20 cellular contexts compared by ENCODE assay signal in the genomic region with DNA sequence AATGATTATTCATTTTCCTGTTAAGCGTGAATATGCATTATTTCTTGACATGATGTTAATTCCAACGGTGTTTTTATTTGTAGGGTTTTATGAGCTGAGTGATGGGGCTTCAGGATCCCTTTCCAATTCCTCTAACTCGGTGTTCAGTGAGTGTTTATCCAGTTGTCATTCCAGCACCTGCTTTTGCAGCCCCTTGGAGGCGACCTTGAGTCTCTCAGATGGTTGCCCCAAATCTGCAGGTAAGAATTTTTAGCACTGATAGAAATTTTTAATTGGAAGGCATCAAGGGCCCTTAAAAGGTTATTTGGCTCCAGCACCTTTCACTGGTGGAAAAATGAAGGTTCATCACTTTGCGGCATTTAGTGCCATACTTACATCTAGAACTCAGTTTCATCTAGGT. TPM values are rescaled to one million over a fixed set of nuclear protein-coding genes. Genes with fewer than 3 reads are reported as not detected.
DNase-seq lines count a peak whose midpoint lies in the region; ATAC-seq, FAIRE-seq and TF ChIP-seq lines count a peak whose summit lies in the region.
"Had no signal": no experiment of that assay in that cellular context is flagged by ENCODE, and none has a peak within 500 bp of the region (broad histone marks: within the 10 kb centered on the region; RNA-seq: fewer than 3 reads in every experiment).

No MANE protein-coding gene starts in this region.

- TF ChIP-seq CTCF in AG09309 (IDR thresholded peaks at IDR 0.05; ENCODE audit: control insufficient read depth, insufficient read depth, low read depth, low read length, missing control alignments) (peak; percentile 18), GM12874 (IDR thresholded peaks at IDR 0.05; ENCODE audit: insufficient read depth, low read depth, low read length) (peak; percentile 14; the same call in 1 of the 2 replicates), astrocyte (IDR thresholded peaks at IDR 0.05; ENCODE audit: insufficient read depth, low read depth, low read length) (no peak), fibroblast of villous mesenchyme (IDR thresholded peaks at IDR 0.05; ENCODE audit: insufficient read depth, low read depth, low read length) (peak; percentile 16), upper lobe of left lung (IDR thresholded peaks at IDR 0.05) (no peak)

- peaks cover 18% of the 10 kb centered on the region for H3K4me1 Mint-ChIP-seq in astrocyte (ENCODE audit: low read depth, unreplicated experiment)

- H3K79me2 ChIP-seq in astrocyte (ENCODE audit: insufficient read depth, low read length), result peaks cover 35% of the 10 kb centered on the region

- TF ChIP-seq POLR2A in upper lobe of left lung (IDR thresholded peaks at IDR 0.05), result no peak

- H3K4me2 ChIP-seq in astrocyte (ENCODE audit: low read length), result no peak overlapping the region
- H3K4me2 ChIP-seq: BLaER1 treated with 17β-estradiol and CSF1 and Interleukin-3, amounts not matched to agents 10 nM and 100 nM had no signal

- no peak for FAIRE-seq in astrocyte (lab: Jason Lieb, UNC)
- FAIRE-seq: H54 had no signal

- H3K9me3 ChIP-seq in astrocyte (ENCODE audit: insufficient read depth, low read depth, low read length) (no peaks in the 10 kb centered on the region), upper lobe of left lung (no peaks in the 10 kb centered on the region)
- H3K9me3 ChIP-seq: gastrocnemius medialis, lower lobe of right lung had no signal

- H3K4me1 ChIP-seq in astrocyte (ENCODE audit: insufficient read depth, low read length), result peaks cover 10% of the 10 kb centered on the region
- peaks cover 18 to 36% (median 20%) of the 10 kb centered on the region in 4 donors for H3K4me1 ChIP-seq in upper lobe of left lung

- H3K4me3 ChIP-seq in AG09309 (ENCODE audit: control insufficient read depth, low read depth, low read length) (no peak overlapping the region), astrocyte (ENCODE audit: insufficient read depth, low read depth, low read length) (no peak overlapping the region), fibroblast of villous mesenchyme (ENCODE audit: low read depth, low read length) (no peak overlapping the region), upper lobe of left lung (no peak overlapping the region)
- H3K4me3 ChIP-seq: BLaER1 treated with 17β-estradiol and CSF1 and Interleukin-3, amounts not matched to agents 10 nM and 100 nM; gastrocnemius medialis; lower lobe of right lung had no signal

- H3K9me3 Mint-ChIP-seq in astrocyte (ENCODE audit: unreplicated experiment), result no peaks in the 10 kb centered on the region
- H3K9me3 Mint-ChIP-seq: naive thymus-derived CD8-positive, alpha-beta T cell; T-helper 2 cell treated with Interferon-gamma antibody and Interleukin-4, amounts not matched to agents 5 μg/mL and 100 μg/mL, for 36 hours had no signal

- no peak overlapping the region for H2AFZ ChIP-seq in astrocyte (ENCODE audit: low read depth, low read length)

- peak overlapping the region; percentile 66 for H3K4me3 Mint-ChIP-seq in astrocyte (ENCODE audit: unreplicated experiment)
- H3K4me3 Mint-ChIP-seq: naive thymus-derived CD8-positive, alpha-beta T cell; T-helper 2 cell treated with Interferon-gamma antibody and Interleukin-4, amounts not matched to agents 5 μg/mL and 100 μg/mL, for 36 hours had no signal

- no peaks in the 10 kb centered on the region for H3K27me3 Mint-ChIP-seq in astrocyte (ENCODE audit: low read depth, unreplicated experiment)

- H3K27ac ChIP-seq in astrocyte (ENCODE audit: low read depth, low read length) (no peak overlapping the region), upper lobe of left lung (no peak overlapping the region), substantia nigra (ENCODE audit: low read depth, low read length, poor library complexity, severe bottlenecking) (no peak overlapping the region)
- H3K27ac ChIP-seq: BLaER1 treated with 17β-estradiol and CSF1 and Interleukin-3, amounts not matched to agents 10 nM and 100 nM; gastrocnemius medialis; lower lobe of right lung had no signal

- H3K9ac ChIP-seq in astrocyte (ENCODE audit: low read length), result no peak overlapping the region
- H3K9ac ChIP-seq: BLaER1 treated with 17β-estradiol and CSF1 and Interleukin-3, amounts not matched to agents 10 nM and 100 nM had no signal

- TF ChIP-seq EP300 in upper lobe of left lung (IDR thresholded peaks at IDR 0.05), result no peak

- no peaks in the 10 kb centered on the region for H3K27me3 ChIP-seq in astrocyte (ENCODE audit: insufficient read depth, low read length)
- peaks cover 0 to 4% (median 0%) of the 10 kb centered on the region in 4 donors for H3K27me3 ChIP-seq in upper lobe of left lung
- H3K27me3 ChIP-seq: gastrocnemius medialis had no signal

- H3K27ac Mint-ChIP-seq in astrocyte (ENCODE audit: unreplicated experiment), result no peak overlapping the region
- H3K27ac Mint-ChIP-seq: naive thymus-derived CD8-positive, alpha-beta T cell; T-helper 2 cell treated with Interferon-gamma antibody and Interleukin-4, amounts not matched to agents 5 μg/mL and 100 μg/mL, for 36 hours had no signal

- H3K36me3 ChIP-seq in astrocyte (ENCODE audit: insufficient read depth, low read length) (peaks cover 39% of the 10 kb centered on the region), upper lobe of left lung (peaks cover 0 to 26% (median 4%) of the 10 kb centered on the region in 4 donors)

- ATAC-seq in upper lobe of left lung (ENCODE audit: low FRiP score in 2 of 2) (no peak), HG03442 (IDR thresholded peaks at IDR 0.05; ENCODE audit: unreplicated experiment) (no peak), GM19397 (IDR thresholded peaks at IDR 0.05; ENCODE audit: unreplicated experiment) (no peak)
- ATAC-seq: gastrocnemius medialis; lower lobe of right lung; naive thymus-derived CD8-positive, alpha-beta T cell had no signal

- WGBS in upper lobe of left lung, 2 donors, result 90 to 92% methylated on average over 5 of the region's 5 CpGs

- DNase-seq in AG09309 (ENCODE audit: low read depth) (no peak), astrocyte (ENCODE audit: low read depth) (no peak), fibroblast of villous mesenchyme (ENCODE audit: low read depth) (no peak), upper lobe of left lung (no peak), substantia nigra (lab: John Stamatoyannopoulos, UW) (no peak)
- DNase-seq: activated CD4-positive, alpha-beta T cell treated with anti-CD3 and anti-CD28 coated beads for 4 hours; activated naive CD4-positive, alpha-beta T cell; effector CD4-positive, alpha-beta T cell; gastrocnemius medialis; lower lobe of right lung; naive thymus-derived CD8-positive, alpha-beta T cell; NCI-H2107; NK-92 treated with Interleukin-12 subunit alpha and Interleukin-12 subunit beta, amount 100 ng/mL, for 24 hours; SIG-M5 had no signal

- peaks cover 5% of the 10 kb centered on the region for H4K20me1 ChIP-seq in astrocyte (ENCODE audit: insufficient read depth, low read length)
- H4K20me1 ChIP-seq: BLaER1 treated with 17β-estradiol and CSF1 and Interleukin-3, amounts not matched to agents 10 nM and 100 nM had no signal

- peaks cover 31% of the 10 kb centered on the region for H3K36me3 Mint-ChIP-seq in astrocyte (ENCODE audit: low read depth, unreplicated experiment)

RNA-seq across cellular contexts. Expression of a gene that starts 3.7 kb away (rescaled TPM):
- 49.3 and 55.0 TPM in 2 replicates for total RNA-seq in astrocyte
- total RNA-seq in fibroblast of villous mesenchyme, result 6.9 and 35.8 TPM in 2 replicates
- total RNA-seq in upper lobe of left lung, result 1 to 10 TPM; 1.0 to 8.1 (median 4.5) TPM

Comparison
In these comparisons a context has a peak if more than half of its experiments do, and no peak if none do; other contexts are left out.
1. CTCF ChIP-seq: peak in AG09309 (single experiment), GM12874 (single experiment) and fibroblast of villous mesenchyme (single experiment); none in astrocyte (single experiment) and upper lobe of left lung (0 of 6).